ENCODE assay signal across 9 cellular contexts in the genomic region with DNA sequence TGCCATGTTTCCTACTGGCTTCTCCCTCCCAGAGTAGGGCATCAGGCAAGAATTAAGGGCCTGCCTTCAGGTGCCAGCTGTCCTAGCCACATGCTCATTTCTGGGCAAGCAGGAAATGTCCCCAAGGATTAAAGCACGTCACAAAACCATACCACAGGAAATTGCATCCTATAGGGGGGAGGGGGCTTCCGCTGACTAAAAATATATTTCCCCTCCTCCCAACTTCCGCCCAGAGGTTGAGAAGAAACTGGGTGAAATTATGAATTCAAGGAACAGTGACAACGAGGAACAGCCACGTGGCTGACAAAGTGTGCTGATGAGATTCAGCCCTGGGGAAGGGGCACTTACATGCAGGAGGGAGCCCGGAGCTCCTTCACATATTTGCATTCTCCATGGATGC. TPM values are rescaled to one million over a fixed set of nuclear protein-coding genes. Genes with fewer than 3 reads are reported as not detected.
A peak's percentile ranks its signal among the peaks of the same experiment; 100 is the strongest.
DNase-seq lines count a peak whose midpoint lies in the region; ATAC-seq and TF ChIP-seq lines count a peak whose summit lies in the region.
"Had no signal": no experiment of that assay in that cellular context is flagged by ENCODE, and none has a peak within 500 bp of the region (broad histone marks: within the 10 kb centered on the region; RNA-seq: fewer than 3 reads in every experiment).

No MANE protein-coding gene starts in this region.

- intact Hi-C loops in adrenal gland (cut with DNase I), result loop anchor here in 1 of 2 donors (10.0 kb wide), 1 partner anchor 267 kb away; no protein-coding TSS in a partner anchor
- intact Hi-C loops in sciatic nerve (cut with DNase I), result no loop called here

- peak overlapping the region in 2 of 5 donors; percentile 58 to 75 for H3K27ac ChIP-seq in adrenal gland

- H3K27me3 ChIP-seq in adrenal gland, result no peaks in the 10 kb centered on the region

- H3K4me3 ChIP-seq in adrenal gland, result no peak overlapping the region

- peak; percentile 28 for ATAC-seq in sciatic nerve
- no peak for ATAC-seq in HG03097 (IDR thresholded peaks at IDR 0.05; ENCODE audit: low FRiP score, unreplicated experiment)
- ATAC-seq in GM19351 (IDR thresholded peaks at IDR 0.05; ENCODE audit: unreplicated experiment), result no peak

- no peak for TF ChIP-seq CTCF in GM10266 (IDR thresholded peaks at IDR 0.05; ENCODE audit: control insufficient read depth, insufficient read depth, low read depth, missing control alignments)
- no peak for TF ChIP-seq CTCF in adrenal gland (IDR thresholded peaks at IDR 0.05)

- no peak for TF ChIP-seq POLR2A in adrenal gland (IDR thresholded peaks at IDR 0.05)

- peaks cover 0 to 7% of the 10 kb centered on the region in 2 donors for H3K36me3 ChIP-seq in adrenal gland (replicated peaks in 1 of 2)

- DNase-seq in GM10266 (ENCODE audit: extremely low spot score), result peak; percentile 39
- DNase-seq in NCI-H69 (lab: John Stamatoyannopoulos, UW), result peak; percentile 34
- DNase-seq in adrenal gland, result peak in 5 of 7 donors; percentile 35 to 66 (median 47)
- no peak for DNase-seq in sciatic nerve (ENCODE audit: low spot score)
- DNase-seq in activated CD4-positive, CD25-positive, alpha-beta regulatory T cell (lab: John Stamatoyannopoulos, UW), result no peak
- no peak for DNase-seq in NCI-H1930 (lab: John Stamatoyannopoulos, UW)
- DNase-seq: NCI-H524 had no signal

- no peaks in the 10 kb centered on the region for H3K9me3 ChIP-seq in adrenal gland (replicated peaks in 1 of 3)

- WGBS in adrenal gland, 4 donors, result 70 to 75% (median 74%) methylated on average over 6 of the region's 6 CpGs

- peaks cover 19 to 24% of the 10 kb centered on the region in 2 donors for H3K4me1 ChIP-seq in adrenal gland (replicated peaks in 1 of 2)

RNA-seq across cellular contexts. Expression of gene HBEGF, which starts 4.1 kb away (rescaled TPM):
- 1 to 10 TPM in 7 of 8 donors, under 1 TPM in 1; 0.54 to 9.8 (median 5.0) TPM for total RNA-seq in adrenal gland
- 1 to 10 TPM; 3.0 to 6.2 (median 5.6) TPM for polyA plus RNA-seq in adrenal gland
- 21.1 TPM for total RNA-seq in sciatic nerve

RNA-seq across cellular contexts. Expression of gene SLC4A9, which starts 17.7 kb away (rescaled TPM):
- not detected for total RNA-seq in adrenal gland
- polyA plus RNA-seq in adrenal gland, result under 1 TPM in 2 of 3 donors, not detected in 1; 0.13 to 0.32 TPM
- 0.18 TPM for total RNA-seq in sciatic nerve

RNA-seq across cellular contexts. Expression of gene PFDN1, which starts 39.4 kb away (rescaled TPM):
- 100 to 1,000 TPM in 2 of 8 donors, 10 to 100 TPM in 6; 49.1 to 194 (median 74.1) TPM for total RNA-seq in adrenal gland
- 100 to 1,000 TPM in 1 of 3 donors, 10 to 100 TPM in 2; 68.1 to 130 (median 97.5) TPM for polyA plus RNA-seq in adrenal gland
- 42.7 TPM for total RNA-seq in sciatic nerve

RNA-seq across cellular contexts. Expression of gene ANKHD1, which starts 59.3 kb away (rescaled TPM):
- total RNA-seq in adrenal gland (100 to 1,000 TPM in 4 of 8 donors, 10 to 100 TPM in 4; 64.3 to 141 (median 112) TPM), sciatic nerve (144 TPM)
- polyA plus RNA-seq in adrenal gland, result 100 to 1,000 TPM in 1 of 3 donors, 10 to 100 TPM in 2; 58.2 to 141 (median 70.9) TPM

Comparison
In these comparisons a context has a peak if more than half of its experiments do, and no peak if none do; other contexts are left out.
1. DNase-seq: peak in GM10266 (single experiment), NCI-H69 (single experiment) and adrenal gland (5 of 7); none in sciatic nerve (single experiment), activated CD4-positive, CD25-positive, alpha-beta regulatory T cell (0 of 4) and NCI-H1930 (0 of 2).